Comparison of ENCODE assay signal across 23 cellular contexts in the genomic region with DNA sequence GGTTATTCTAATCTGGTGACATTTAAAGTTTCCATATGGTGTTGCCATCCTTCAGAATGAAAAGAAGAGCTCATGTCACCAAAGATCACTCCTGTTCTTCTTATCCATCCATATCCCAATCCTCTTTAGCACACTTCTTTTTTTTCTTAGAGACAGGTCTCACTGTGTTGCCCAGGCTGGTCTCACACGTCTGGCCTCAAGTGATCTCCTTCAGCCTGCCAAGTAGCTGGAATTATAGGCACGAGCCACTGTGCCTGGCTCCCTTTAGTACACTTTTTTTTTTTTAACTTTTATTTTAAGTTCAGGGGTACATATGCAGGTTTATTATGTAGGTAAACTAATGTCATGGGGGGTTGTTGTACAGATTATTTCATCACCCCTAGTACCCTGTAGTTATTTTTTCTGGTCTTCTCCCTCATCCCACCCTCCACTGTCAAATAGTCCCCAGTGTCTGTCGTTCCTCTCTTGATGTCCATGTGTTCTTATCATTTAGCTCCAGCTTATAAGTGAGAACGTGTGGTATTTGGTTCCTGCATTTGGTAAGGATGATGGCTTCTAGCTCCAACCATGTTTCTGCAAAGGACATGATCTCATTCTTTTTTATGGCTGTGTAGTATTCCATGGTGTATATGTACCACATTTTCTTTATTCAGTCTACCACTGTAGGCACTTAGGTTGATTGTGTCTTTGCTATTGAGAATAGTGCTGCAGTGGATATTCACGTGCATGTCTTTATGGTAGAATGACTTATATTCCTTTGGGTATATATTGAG.
"Had no signal": no experiment of that assay in that cellular context is flagged by ENCODE, and none has a peak within 500 bp of the region (broad histone marks: within the 10 kb centered on the region; RNA-seq: fewer than 3 reads in every experiment).

No MANE protein-coding gene starts in this region.

- H3K9ac ChIP-seq: parathyroid adenoma had no signal

- H3K4me3 ChIP-seq: coronary artery, hepatocyte, right lobe of liver, stomach, thoracic aorta had no signal

- ATAC-seq: activated CD4-positive, alpha-beta T cell treated with anti-CD3 and anti-CD28 coated beads for 36 hours; right lobe of liver; stimulated activated memory B cell treated with anti-CD40 and anti-IgM and Interleukin-4, amounts not matched to agents 10 μg/mL and 1 μg/mL and 100 μg/mL, for 72 hours had no signal

- H3K27ac ChIP-seq: coronary artery, hepatocyte, right lobe of liver had no signal

- H3K27me3 ChIP-seq: hepatocyte, right lobe of liver, stomach had no signal

- H3K4me1 ChIP-seq: right lobe of liver had no signal

- H2AFZ ChIP-seq: hepatocyte, parathyroid adenoma had no signal

- H3K4me2 ChIP-seq: hepatocyte had no signal

- H3K36me3 ChIP-seq: right lobe of liver, stomach, thoracic aorta had no signal

- H3K9me3 ChIP-seq: right lobe of liver, stomach, thoracic aorta had no signal

- DNase-seq: activated B cell treated with CpG ODN at 0.5 μM for 24 hours; activated CD4-positive, alpha-beta T cell treated with anti-CD3 and anti-CD28 coated beads for 36 hours; activated CD4-positive, alpha-beta T cell treated with anti-CD3 and anti-CD28 coated beads, Interleukin-2, amount 50 U/mL, for 4 hours; activated CD8-positive, alpha-beta memory T cell treated with anti-CD3 and anti-CD28 coated beads for 24 hours; activated CD8-positive, alpha-beta memory T cell treated with anti-CD3 and anti-CD28 coated beads, Interleukin-2, amount 50 U/mL, for 4 hours; activated naive CD4-positive, alpha-beta T cell treated with Interleukin-2 at 50 U/mL for 16 hours; activated naive CD8-positive, alpha-beta T cell treated with anti-CD3 and anti-CD28 coated beads for 36 hours; activated T-cell treated with anti-CD3 and anti-CD28 coated beads, Interleukin-2, amount 50 U/mL, for 24 hours; cerebellar nuclear complex; kidney glomerular epithelial cell; mesenchymal stem cell; nephron progenitor cell; nucleus accumbens; right lobe of liver; small intestine; stimulated activated CD4-positive, alpha-beta T cell treated with anti-CD3 and anti-CD28 coated beads, Interleukin-2, amount 100 ng/mL, for 24 hours; stomach; T1000 had no signal
